Comparison of ENCODE assay signal across 22 cellular contexts in the genomic region with DNA sequence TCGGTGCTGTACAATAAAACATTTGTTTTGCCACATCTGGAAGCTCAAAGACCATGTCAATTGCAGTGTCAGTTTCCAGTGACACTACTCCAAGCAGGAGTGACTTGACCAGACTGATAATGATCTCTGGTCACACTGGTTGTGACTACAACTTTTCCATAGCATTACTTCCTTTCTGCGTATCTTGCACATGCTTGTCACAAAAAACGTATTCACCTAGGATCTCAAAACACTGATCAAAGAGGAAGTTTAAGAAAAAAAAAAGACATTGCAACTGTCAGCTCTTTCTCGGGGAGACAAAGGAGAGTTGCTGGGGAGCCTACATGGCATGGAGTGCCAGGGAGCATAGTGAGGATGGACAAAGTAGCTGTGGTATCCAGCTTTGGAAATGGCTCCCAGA.
"Had no signal": no experiment of that assay in that cellular context is flagged by ENCODE, and none has a peak within 500 bp of the region (broad histone marks: within the 10 kb centered on the region; RNA-seq: fewer than 3 reads in every experiment).

No MANE protein-coding gene starts in this region.

- H3K4me1 ChIP-seq: heart left ventricle, psoas muscle, spleen, testis, tibial nerve had no signal

- FAIRE-seq: colon, frontal cortex had no signal

- H3K27ac ChIP-seq: heart left ventricle, psoas muscle, spleen, testis, tibial nerve had no signal

- H3K27me3 Mint-ChIP-seq: stimulated activated naive CD8-positive, alpha-beta T cell treated with anti-CD3 and anti-CD28 coated beads, Interleukin-15, amount 100 ng/mL, for 72 hours had no signal

- H3K9me3 ChIP-seq: testis had no signal

- H3K4me3 Mint-ChIP-seq: natural killer cell treated with Interleukin-12 subunit alpha and Interleukin-12 subunit beta and Interleukin-15 and Interleukin-18, amount 100 ng/mL, for 72 hours; stimulated activated naive B cell treated with anti-CD40 and anti-IgM and Interleukin-4, amounts not matched to agents 10 μg/mL and 1 μg/mL and 100 μg/mL, for 72 hours; stimulated activated naive CD8-positive, alpha-beta T cell treated with anti-CD3 and anti-CD28 coated beads, Interleukin-15, amount 100 ng/mL, for 72 hours had no signal

- H3K36me3 ChIP-seq: heart left ventricle, spleen, tibial nerve had no signal

- H3K4me1 Mint-ChIP-seq: stimulated activated naive B cell treated with anti-CD40 and anti-IgM and Interleukin-4, amounts not matched to agents 10 μg/mL and 1 μg/mL and 100 μg/mL, for 72 hours; stimulated activated naive CD8-positive, alpha-beta T cell treated with anti-CD3 and anti-CD28 coated beads, Interleukin-15, amount 100 ng/mL, for 72 hours had no signal

- H3K27me3 ChIP-seq: heart left ventricle, spleen, testis, tibial nerve had no signal

- H3K4me3 ChIP-seq: heart left ventricle, lung, psoas muscle, spleen, testis, tibial nerve had no signal

- H3K9me3 Mint-ChIP-seq: natural killer cell treated with Interleukin-12 subunit alpha and Interleukin-12 subunit beta and Interleukin-15 and Interleukin-18, amount 100 ng/mL, for 72 hours had no signal

- DNase-seq: effector CD8-positive, alpha-beta T cell; heart left ventricle; hippocampal formation; left colon; left ventricle myocardium superior; mesenchymal stem cell; midbrain; psoas muscle; retina; spleen; stimulated activated CD4-positive, alpha-beta T cell treated with anti-CD3 and anti-CD28 coated beads, Interleukin-15, amount 100 ng/mL, for 24 hours; stimulated activated CD4-positive, alpha-beta T cell treated with anti-CD3 and anti-CD28 coated beads, Interleukin-1b, Interleukin-23, amount 100 ng/mL, for 48 hours; stimulated activated CD4-positive, alpha-beta T cell treated with anti-CD3 and anti-CD28 coated beads, Interleukin-4, amount 100 ng/mL, for 24 hours; stimulated activated naive B cell treated with anti-CD40 and anti-IgM and Interleukin-4, amounts not matched to agents 10 μg/mL and 1 μg/mL and 100 μg/mL, for 72 hours; stimulated activated naive CD8-positive, alpha-beta T cell treated with anti-CD3 and anti-CD28 coated beads, Interleukin-15, amount 100 ng/mL, for 72 hours; testis had no signal

- ATAC-seq: heart left ventricle; left colon; left ventricle myocardium superior; natural killer cell treated with Interleukin-12 subunit alpha and Interleukin-12 subunit beta and Interleukin-15 and Interleukin-18, amount 100 ng/mL, for 72 hours; psoas muscle; sciatic nerve; stimulated activated naive B cell treated with anti-CD40 and anti-IgM and Interleukin-4, amounts not matched to agents 10 μg/mL and 1 μg/mL and 100 μg/mL, for 72 hours; stimulated activated naive CD8-positive, alpha-beta T cell treated with anti-CD3 and anti-CD28 coated beads, Interleukin-15, amount 100 ng/mL, for 72 hours had no signal

- H3K27ac Mint-ChIP-seq: natural killer cell treated with Interleukin-12 subunit alpha and Interleukin-12 subunit beta and Interleukin-15 and Interleukin-18, amount 100 ng/mL, for 72 hours; stimulated activated naive B cell treated with anti-CD40 and anti-IgM and Interleukin-4, amounts not matched to agents 10 μg/mL and 1 μg/mL and 100 μg/mL, for 72 hours; stimulated activated naive CD8-positive, alpha-beta T cell treated with anti-CD3 and anti-CD28 coated beads, Interleukin-15, amount 100 ng/mL, for 72 hours had no signal
